12 cellular contexts compared by ENCODE assay signal in the genomic region with DNA sequence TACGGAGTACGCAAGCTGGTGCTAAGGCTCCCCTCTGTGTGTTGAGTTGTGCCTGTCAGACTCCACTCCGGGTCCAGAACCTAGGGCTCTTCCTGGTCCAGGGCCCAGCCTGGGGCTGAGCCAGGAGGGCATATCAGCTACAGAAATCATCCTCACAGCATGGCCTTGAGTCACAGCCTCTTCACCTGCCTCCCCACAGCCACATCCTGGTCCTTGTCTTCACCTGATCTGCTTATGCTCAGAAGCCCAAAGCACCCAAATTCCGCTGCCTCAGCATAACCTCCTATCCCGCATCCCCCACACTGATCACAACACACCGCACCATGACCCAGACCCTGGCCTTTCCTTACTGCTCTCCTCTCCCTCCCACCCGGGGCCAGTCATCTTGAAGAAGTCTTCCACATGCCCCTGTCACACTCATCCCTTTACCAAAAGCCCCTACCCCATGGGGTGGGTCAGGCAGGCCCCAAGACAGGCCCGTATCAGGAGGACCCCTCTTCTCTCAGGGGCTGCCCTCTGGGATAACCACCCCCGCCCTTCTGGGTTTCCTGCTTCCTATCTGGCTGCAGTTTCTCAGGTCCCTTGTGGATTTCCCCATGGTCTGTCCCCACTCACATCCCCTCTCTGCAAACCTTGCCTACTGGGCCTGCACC. TPM values are rescaled to one million over a fixed set of nuclear protein-coding genes. Genes with fewer than 3 reads are reported as not detected.
DNase-seq lines count a peak whose midpoint lies in the region; ATAC-seq and TF ChIP-seq lines count a peak whose summit lies in the region.
"Had no signal": no experiment of that assay in that cellular context is flagged by ENCODE, and none has a peak within 500 bp of the region (broad histone marks: within the 10 kb centered on the region; RNA-seq: fewer than 3 reads in every experiment).

No MANE protein-coding gene starts in this region.

- intact Hi-C loops in left ventricle myocardium superior (cut with micrococcal nuclease) (no loop called here), Right ventricle myocardium superior (cut with DNase I) (no loop called here)

- DNase-seq in left ventricle myocardium superior (peak; percentile 13), Right ventricle myocardium superior (no peak), mesothelial cell of epicardium (ENCODE audit: low spot score in 2 of 2, unreplicated experiment in 2 of 2) (peak; percentile 8 to 32), pons (ENCODE audit: low spot score) (no peak), HuH-7.5 (ENCODE audit: low spot score) (no peak)
- peak; percentile 70 for DNase-seq in activated effector memory CD4-positive, alpha-beta T cell treated with anti-CD3 and anti-CD28 coated beads, Interleukin-2, amount 50 U/mL, for 16 hours
- DNase-seq: dermis blood vessel endothelial cell, NCI-H774 had no signal

- H3K4me3 Mint-ChIP-seq in mesothelial cell of epicardium: no peak overlapping the region

- no peaks in the 10 kb centered on the region for H3K36me3 Mint-ChIP-seq in mesothelial cell of epicardium

- H3K4me1 Mint-ChIP-seq in mesothelial cell of epicardium: no peaks in the 10 kb centered on the region

- peaks cover 3% of the 10 kb centered on the region for H3K27me3 Mint-ChIP-seq in mesothelial cell of epicardium (ENCODE audit: low read depth)

- no peak for TF ChIP-seq CTCF in mesothelial cell of epicardium (IDR thresholded peaks at IDR 0.05; ENCODE audit: unreplicated experiment)

- no peak overlapping the region for H3K27ac Mint-ChIP-seq in mesothelial cell of epicardium

- no peaks in the 10 kb centered on the region for H3K9me3 Mint-ChIP-seq in mesothelial cell of epicardium

- ATAC-seq in left ventricle myocardium superior: no peak
- no peak for ATAC-seq in Right ventricle myocardium superior (ENCODE audit: poor library complexity)
- no peak for ATAC-seq in GM18873 (IDR thresholded peaks at IDR 0.05; ENCODE audit: low FRiP score, unreplicated experiment)
- no peak for ATAC-seq in GM18520 (IDR thresholded peaks at IDR 0.05; ENCODE audit: unreplicated experiment)

RNA-seq across cellular contexts. Expression of a gene that starts 1.3 kb away (rescaled TPM):
- not detected for total RNA-seq in left ventricle myocardium superior
- not detected for total RNA-seq in Right ventricle myocardium superior
- not detected in 3 replicates for total RNA-seq in mesothelial cell of epicardium
- total RNA-seq: dermis blood vessel endothelial cell, frontal cortex, liver had no signal

RNA-seq across cellular contexts. Expression of a gene that starts 14.4 kb away (rescaled TPM):
- total RNA-seq in left ventricle myocardium superior (not detected), Right ventricle myocardium superior (not detected), mesothelial cell of epicardium (not detected in 3 replicates)
- total RNA-seq: frontal cortex, liver had no signal

RNA-seq across cellular contexts. Expression of a gene that starts 47.7 kb away (rescaled TPM):
- total RNA-seq in left ventricle myocardium superior: 4.4 TPM
- total RNA-seq in Right ventricle myocardium superior: 3.0 TPM
- total RNA-seq in mesothelial cell of epicardium: not detected in 3 replicates

Comparison
In these comparisons a context has a peak if more than half of its experiments do, and no peak if none do; other contexts are left out.
1. DNase-seq: peak in left ventricle myocardium superior (single experiment), activated effector memory CD4-positive, alpha-beta T cell treated with anti-CD3 and anti-CD28 coated beads, Interleukin-2, amount 50 U/mL, for 16 hours (single experiment) and mesothelial cell of epicardium (2 of 2); none in Right ventricle myocardium superior (single experiment), pons (single experiment) and HuH-7.5 (single experiment).